In the genomic region with DNA sequence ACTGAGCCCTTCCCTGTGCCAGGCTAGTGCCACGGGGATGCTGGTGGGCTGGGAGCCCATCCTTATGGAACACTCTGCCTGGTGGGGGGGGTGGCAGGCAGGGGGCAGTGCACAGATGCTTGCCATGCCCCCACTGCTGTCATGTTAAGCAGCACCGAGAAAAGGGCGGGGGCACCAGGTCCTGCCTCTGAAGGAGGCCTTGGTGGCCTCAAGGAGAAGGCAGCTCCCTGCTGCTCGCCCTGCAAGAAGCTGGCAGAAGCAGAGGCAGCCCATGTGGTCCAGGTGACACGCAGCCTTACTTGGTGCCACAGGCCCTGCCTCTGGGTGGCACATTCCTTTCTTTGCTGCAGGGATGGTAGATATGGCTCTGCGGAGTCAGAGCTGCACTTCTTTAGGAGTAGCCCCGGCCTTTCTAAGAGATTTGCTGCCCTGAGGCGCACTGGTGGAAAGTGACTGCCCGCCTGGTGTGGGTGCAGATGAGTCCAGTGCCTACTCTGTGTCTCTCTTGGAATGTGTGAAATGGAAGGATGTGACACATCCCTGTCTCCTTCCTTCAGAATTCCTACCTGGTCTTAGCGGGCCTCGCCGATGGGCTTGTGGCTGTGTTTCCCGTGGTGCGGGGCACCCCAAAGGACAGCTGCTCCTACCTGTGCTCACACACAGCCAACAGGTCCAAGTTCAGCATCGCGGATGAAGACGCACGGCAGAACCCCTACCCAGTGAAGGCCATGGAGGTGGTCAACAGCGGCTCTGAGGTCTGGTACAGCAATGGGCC, we compare ENCODE assay signal across 16 cellular contexts.
DNase-seq lines count a peak whose midpoint lies in the region; ATAC-seq and TF ChIP-seq lines count a peak whose summit lies in the region.
"Had no signal": no experiment of that assay in that cellular context is flagged by ENCODE, and none has a peak within 500 bp of the region (broad histone marks: within the 10 kb centered on the region; RNA-seq: fewer than 3 reads in every experiment).

No MANE protein-coding gene starts in this region.

- no peaks in the 10 kb centered on the region for H3K9me3 ChIP-seq in lower lobe of right lung
- H3K9me3 ChIP-seq in upper lobe of right lung: no peaks in the 10 kb centered on the region
- no peaks in the 10 kb centered on the region for H3K9me3 ChIP-seq in gastroesophageal sphincter

- peaks cover 19% of the 10 kb centered on the region for H3K4me1 ChIP-seq in lower lobe of right lung
- H3K4me1 ChIP-seq in upper lobe of right lung: peaks cover 19% of the 10 kb centered on the region
- H3K4me1 ChIP-seq in gastroesophageal sphincter: peaks cover 0 to 34% (median 12%) of the 10 kb centered on the region in 3 donors

- H3K27me3 ChIP-seq in lower lobe of right lung (ENCODE audit: low read depth) (no peaks in the 10 kb centered on the region), upper lobe of right lung (no peaks in the 10 kb centered on the region), gastroesophageal sphincter (no peaks in the 10 kb centered on the region)

- no peak for TF ChIP-seq POLR2A in gastroesophageal sphincter (IDR thresholded peaks at IDR 0.05)

- WGBS in gastroesophageal sphincter (ENCODE audit: low coverage in 1 of 2), 2 donors: 73% methylated on average over 2 of the region's 19 CpGs; no CpG with 5 or more reads in 1 of the 2 donors

- no peaks in the 10 kb centered on the region for H3K4me1 Mint-ChIP-seq in natural killer cell

- no peaks in the 10 kb centered on the region for H3K27me3 Mint-ChIP-seq in natural killer cell (ENCODE audit: low read depth in 2 of 2)

- H3K9me3 Mint-ChIP-seq in natural killer cell: no peaks in the 10 kb centered on the region
- H3K9me3 Mint-ChIP-seq: IgD-negative memory B cell had no signal

- no peak overlapping the region for H3K27ac Mint-ChIP-seq in natural killer cell
- H3K27ac Mint-ChIP-seq: GM23338 had no signal

- H3K4me3 ChIP-seq in lower lobe of right lung (no peak overlapping the region), upper lobe of right lung (no peak overlapping the region), gastroesophageal sphincter (no peak overlapping the region)
- H3K4me3 ChIP-seq: GM23338 had no signal

- H3K4me3 Mint-ChIP-seq in natural killer cell: no peak overlapping the region
- H3K4me3 Mint-ChIP-seq: GM23338, IgD-negative memory B cell had no signal

- no peak for TF ChIP-seq CTCF in lower lobe of right lung (IDR thresholded peaks at IDR 0.05)
- no peak for TF ChIP-seq CTCF in upper lobe of right lung (IDR thresholded peaks at IDR 0.05)
- TF ChIP-seq CTCF in gastroesophageal sphincter (IDR thresholded peaks at IDR 0.05): no peak
- TF ChIP-seq CTCF in natural killer cell (IDR thresholded peaks at IDR 0.05): no peak

- H3K27ac ChIP-seq in lower lobe of right lung (no peak overlapping the region), upper lobe of right lung (no peak overlapping the region), gastroesophageal sphincter (no peak overlapping the region)

- no peak for TF ChIP-seq EP300 in gastroesophageal sphincter (IDR thresholded peaks at IDR 0.05)

- ATAC-seq in Right ventricle myocardium superior (ENCODE audit: poor library complexity): no peak
- ATAC-seq in lower lobe of right lung: no peak
- ATAC-seq in upper lobe of right lung: no peak
- ATAC-seq in HG02623 (IDR thresholded peaks at IDR 0.05; ENCODE audit: unreplicated experiment): no peak
- ATAC-seq in gastroesophageal sphincter: no peak
- ATAC-seq in natural killer cell: no peak
- ATAC-seq: GM23338 had no signal

- H3K36me3 Mint-ChIP-seq in natural killer cell: no peaks in the 10 kb centered on the region

- peaks cover 70% of the 10 kb centered on the region for H3K36me3 ChIP-seq in lower lobe of right lung
- H3K36me3 ChIP-seq in upper lobe of right lung: peaks cover 25% of the 10 kb centered on the region
- peaks cover 0 to 70% of the 10 kb centered on the region in 2 donors for H3K36me3 ChIP-seq in gastroesophageal sphincter

- intact Hi-C loops in cardiac septum (cut with DNase I): no loop called here
- intact Hi-C loops in Right ventricle myocardium superior (cut with DNase I): no loop called here
- intact Hi-C loops in lower lobe of right lung (cut with DNase I): no loop called here
- intact Hi-C loops in posterior vena cava (cut with DNase I): no loop called here
- intact Hi-C loops in upper lobe of right lung (cut with DNase I): no loop called here
- intact Hi-C loops in natural killer cell (cut with micrococcal nuclease): no loop called here

- peak; percentile 63 for DNase-seq in cardiac septum (ENCODE audit: low spot score)
- no peak for DNase-seq in Right ventricle myocardium superior
- peak; percentile 26 for DNase-seq in lower lobe of right lung
- peak; percentile 72 for DNase-seq in posterior vena cava (ENCODE audit: low spot score)
- peak; percentile 54 for DNase-seq in upper lobe of right lung
- no peak for DNase-seq in natural killer cell
- DNase-seq: DND-41, Kasumi-1, MM.1S, NCI-H1092 treated with DMSO at 0.1 percent for 48 hours, NCI-H226, NCI-H524 treated with DMSO at 0.1 percent for 48 hours had no signal

Comparison
In these comparisons a context has a peak if more than half of its experiments do, and no peak if none do; other contexts are left out.
1. DNase-seq: peak in cardiac septum (single experiment), lower lobe of right lung (single experiment), posterior vena cava (single experiment) and upper lobe of right lung (single experiment); none in Right ventricle myocardium superior (single experiment) and natural killer cell (single experiment).